In the genomic region with DNA sequence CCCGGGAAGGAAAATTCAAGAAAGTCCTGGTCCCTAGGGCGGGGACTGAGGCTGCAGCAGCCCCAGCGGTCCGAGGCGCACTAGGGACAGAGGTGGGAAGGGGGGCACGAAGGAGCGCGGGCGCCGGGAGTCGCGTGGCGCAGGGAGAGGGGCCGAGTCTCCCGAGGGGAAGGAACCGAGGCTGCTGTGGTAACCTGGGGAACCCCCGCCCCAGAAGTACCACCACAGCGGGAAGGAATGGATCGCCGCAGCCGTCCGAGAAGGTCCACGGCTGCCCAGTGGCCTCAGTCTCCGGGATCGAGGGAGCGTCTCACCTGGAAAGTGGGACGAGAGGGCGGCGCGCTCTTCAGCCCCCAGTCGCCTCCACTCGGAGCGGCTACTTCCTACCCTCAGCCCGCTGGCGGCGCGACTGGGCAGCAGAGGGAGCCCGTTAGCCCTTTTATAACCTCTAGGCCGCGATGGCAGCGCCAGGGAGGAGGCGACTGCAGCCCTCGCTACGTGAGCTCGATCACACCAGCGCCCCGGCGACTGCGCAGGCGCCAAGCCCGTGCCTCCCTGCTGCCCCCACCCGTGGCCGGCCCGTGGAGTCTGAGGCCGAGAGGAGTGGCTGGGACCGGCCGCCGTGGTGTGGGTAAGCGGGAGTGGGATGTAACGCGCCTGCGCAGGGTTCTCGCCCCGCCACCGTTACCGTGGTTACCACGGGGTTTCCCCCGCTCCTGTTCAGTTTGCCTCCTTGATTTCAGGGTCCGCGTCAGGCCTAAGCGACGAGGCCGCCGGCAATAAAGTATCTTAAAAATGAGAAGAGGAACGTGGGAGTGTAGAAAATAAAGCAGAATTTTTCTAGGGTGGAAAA, we compare ENCODE assay signal across 1 cellular context.
TF ChIP-seq lines count a peak whose summit lies in the region.

A gene (minus strand): TSS at position 415 of the 853 bp plus-strand sequence. CDS start 21,983 bp downstream, outside the sequence.

TF ChIP-seq in WTC11, 78 proteins besides CTCF, POLR2A, EP300 and RAD21 (continued from another document):
- TF ChIP-seq, protein P1, sequence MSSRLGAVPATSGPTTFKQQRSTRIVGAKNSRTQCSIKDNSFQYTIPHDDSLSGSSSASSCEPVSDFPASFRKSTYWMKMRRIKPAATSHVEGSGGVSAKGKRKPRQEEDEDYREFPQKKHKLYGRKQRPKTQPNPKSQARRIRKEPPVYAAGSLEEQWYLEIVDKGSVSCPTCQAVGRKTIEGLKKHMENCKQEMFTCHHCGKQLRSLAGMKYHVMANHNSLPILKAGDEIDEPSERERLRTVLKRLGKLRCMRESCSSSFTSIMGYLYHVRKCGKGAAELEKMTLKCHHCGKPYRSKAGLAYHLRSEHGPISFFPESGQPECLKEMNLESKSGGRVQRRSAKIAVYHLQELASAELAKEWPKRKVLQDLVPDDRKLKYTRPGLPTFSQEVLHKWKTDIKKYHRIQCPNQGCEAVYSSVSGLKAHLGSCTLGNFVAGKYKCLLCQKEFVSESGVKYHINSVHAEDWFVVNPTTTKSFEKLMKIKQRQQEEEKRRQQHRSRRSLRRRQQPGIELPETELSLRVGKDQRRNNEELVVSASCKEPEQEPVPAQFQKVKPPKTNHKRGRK (CRISPR knock-in tag; IDR thresholded peaks at IDR 0.05; ENCODE audit: borderline replicate concordance) = no peak
- peak; percentile 36; the same call in 1 of the 2 replicates for TF ChIP-seq MYBL2 (CRISPR knock-in tag; IDR thresholded peaks at IDR 0.05)
- TF ChIP-seq ZNF121 (CRISPR knock-in tag; IDR thresholded peaks at IDR 0.05) = no peak
